ENCODE assay signal across 27 cellular contexts in the genomic region with DNA sequence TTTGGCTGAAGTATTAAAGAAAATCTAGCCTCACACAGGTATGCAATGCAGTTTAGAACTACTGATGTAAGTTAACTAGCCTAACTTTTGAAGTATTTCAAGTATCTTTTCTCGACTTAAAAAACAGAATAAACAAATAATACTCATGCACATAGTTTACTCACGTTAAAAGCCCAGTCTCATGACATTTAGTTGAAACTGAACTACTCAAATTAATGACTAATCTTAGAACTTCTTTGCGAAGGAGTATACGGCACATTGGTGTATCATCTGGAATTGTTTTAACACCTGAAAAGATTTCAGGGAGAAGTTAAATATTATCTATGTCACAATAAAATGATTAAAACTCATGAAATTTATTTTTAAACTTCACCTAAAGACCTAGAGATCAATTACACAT.
"Had no signal": no experiment of that assay in that cellular context is flagged by ENCODE, and none has a peak within 500 bp of the region (broad histone marks: within the 10 kb centered on the region; RNA-seq: fewer than 3 reads in every experiment).

No MANE protein-coding gene starts in this region.

- H3K4me3 Mint-ChIP-seq: mesothelial cell of epicardium; naive B cell; naive thymus-derived CD8-positive, alpha-beta T cell had no signal

- H3K4me1 ChIP-seq: esophagus squamous epithelium, gastrocnemius medialis, heart right ventricle, lower lobe of right lung had no signal

- H3K27ac Mint-ChIP-seq: mesothelial cell of epicardium, naive B cell had no signal

- H3K4me1 Mint-ChIP-seq: mesothelial cell of epicardium; naive B cell; naive thymus-derived CD8-positive, alpha-beta T cell had no signal

- H3K9me3 Mint-ChIP-seq: mesothelial cell of epicardium; naive B cell; naive thymus-derived CD8-positive, alpha-beta T cell had no signal

- H3K4me3 ChIP-seq: coronary artery, dorsolateral prefrontal cortex, esophagus squamous epithelium, gastrocnemius medialis, heart right ventricle, lower lobe of right lung, mucosa of descending colon had no signal

- FAIRE-seq: colon, endothelial cell of umbilical vein, kidney had no signal

- ATAC-seq: gastrocnemius medialis; heart right ventricle; left colon; left lobe of liver; left ventricle myocardium superior; mucosa of descending colon; naive thymus-derived CD8-positive, alpha-beta T cell had no signal

- H3K27me3 Mint-ChIP-seq: naive B cell; naive thymus-derived CD8-positive, alpha-beta T cell had no signal

- DNase-seq: dermis blood vessel endothelial cell; dorsolateral prefrontal cortex; effector CD4-positive, alpha-beta T cell; effector memory CD4-positive, alpha-beta T cell; esophagus squamous epithelium; foreskin fibroblast; foreskin melanocyte; gastrocnemius medialis; glutamatergic neuron; head of caudate nucleus; heart right ventricle; hippocampal formation; islet precursor cell; kidney; kidney glomerular epithelial cell; left colon; left ventricle myocardium superior; lower lobe of right lung; mesenchymal stem cell; mucosa of descending colon; naive B cell; naive thymus-derived CD8-positive, alpha-beta T cell had no signal

- H3K27ac ChIP-seq: coronary artery, dorsolateral prefrontal cortex, esophagus squamous epithelium, gastrocnemius medialis, heart right ventricle, lower lobe of right lung had no signal

- H3K9me3 ChIP-seq: esophagus squamous epithelium, gastrocnemius medialis, heart right ventricle, lower lobe of right lung, mucosa of descending colon had no signal
